8 cellular contexts compared by ENCODE assay signal in the genomic region with DNA sequence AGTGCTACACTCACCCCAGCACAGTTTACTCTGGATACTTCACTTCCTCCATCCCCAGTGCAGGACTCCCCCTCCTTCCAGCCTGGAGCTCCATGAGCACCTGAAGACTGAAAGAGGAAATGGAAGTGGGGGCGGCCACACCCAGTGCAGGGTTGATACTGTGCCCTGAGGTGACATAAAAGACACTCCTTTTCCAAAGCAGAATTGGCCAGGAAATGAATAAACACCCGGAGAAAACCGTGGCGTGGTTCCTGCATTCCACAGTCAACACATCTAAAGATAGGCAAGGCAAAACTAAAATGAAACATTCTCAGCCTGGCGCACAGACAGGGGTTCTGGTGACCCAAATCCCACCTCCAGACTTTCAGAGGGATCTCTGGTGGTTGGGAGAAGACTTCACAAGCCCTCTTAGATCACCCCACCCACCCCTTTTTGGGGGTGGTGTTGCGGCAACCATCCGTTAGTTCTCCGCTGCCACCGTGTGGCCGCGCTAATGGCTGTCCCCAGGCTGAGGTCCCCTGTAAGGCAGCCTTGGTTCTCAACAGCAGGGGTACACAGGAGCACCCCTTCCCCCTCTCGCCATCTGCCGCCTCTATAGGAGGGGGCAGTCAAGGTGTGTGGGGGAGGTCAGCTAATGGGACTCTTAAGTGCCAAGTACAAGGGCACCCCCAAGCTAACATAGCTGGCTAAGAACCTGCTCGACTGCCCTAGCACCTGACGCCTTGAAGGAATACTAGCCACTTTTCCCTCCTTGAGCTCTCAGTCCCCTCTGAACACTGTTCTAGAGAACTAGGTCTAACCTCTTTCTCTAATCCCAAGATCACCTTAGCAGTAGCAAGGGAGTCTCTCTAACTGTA. TPM values are rescaled to one million over a fixed set of nuclear protein-coding genes. Genes with fewer than 3 reads are reported as not detected.
DNase-seq lines count a peak whose midpoint lies in the region; ATAC-seq and TF ChIP-seq lines count a peak whose summit lies in the region.

No MANE protein-coding gene starts in this region.

- H3K9ac ChIP-seq in mesenchymal stem cell (ENCODE audit: low read length) = peak overlapping the region; percentile 62

- 34% methylated on average over 9 of the region's 15 CpGs for WGBS in mesenchymal stem cell

- no peak overlapping the region for H2AFZ ChIP-seq in mesenchymal stem cell (ENCODE audit: low read depth, low read length)

- no peak overlapping the region for H2BK5ac ChIP-seq in mesenchymal stem cell (ENCODE audit: low read depth, low read length, poor library complexity, severe bottlenecking)

- no peak overlapping the region for H3K14ac ChIP-seq in mesenchymal stem cell (ENCODE audit: low read length in 2 of 2)

- peak overlapping the region in 1 of 2 experiments; percentile 8 for H3K18ac ChIP-seq in mesenchymal stem cell (ENCODE audit: low read depth in 1 of 2, low read length in 2 of 2)

- peaks cover 23 to 28% of the 10 kb centered on the region in 2 experiments for H3K36me3 ChIP-seq in mesenchymal stem cell (ENCODE audit: control insufficient read depth in 1 of 2, insufficient read depth in 2 of 2, low read depth in 1 of 2, low read length in 2 of 2)

- peak overlapping the region; percentile 52 for H3K4me2 ChIP-seq in mesenchymal stem cell (ENCODE audit: low read length, poor library complexity, severe bottlenecking)

- H3K4me1 Mint-ChIP-seq in stimulated activated memory B cell treated with anti-CD40 and anti-IgM and Interleukin-4, amounts not matched to agents 10 μg/mL and 1 μg/mL and 100 μg/mL, for 72 hours = peaks cover 27% of the 10 kb centered on the region

- no peak overlapping the region for H2AK5ac ChIP-seq in mesenchymal stem cell (ENCODE audit: low read length, severe bottlenecking)

- no peaks in the 10 kb centered on the region for H3K9me3 Mint-ChIP-seq in stimulated activated memory B cell treated with anti-CD40 and anti-IgM and Interleukin-4, amounts not matched to agents 10 μg/mL and 1 μg/mL and 100 μg/mL, for 72 hours

- H2BK15ac ChIP-seq in mesenchymal stem cell (ENCODE audit: low read depth, poor library complexity, severe bottlenecking) = no peak overlapping the region

- H4K91ac ChIP-seq in mesenchymal stem cell (ENCODE audit: low read length) = no peak overlapping the region

- H3K79me1 ChIP-seq in mesenchymal stem cell (replicated peaks; ENCODE audit: low read length, poor library complexity, severe bottlenecking) = no peaks in the 10 kb centered on the region

- peaks cover 12% of the 10 kb centered on the region for H3K4me1 ChIP-seq in mesenchymal stem cell (ENCODE audit: control insufficient read depth, insufficient read depth, low read depth, low read length)

- no peak overlapping the region for H3K27ac ChIP-seq in mesenchymal stem cell (ENCODE audit: low read length, poor library complexity, severe bottlenecking)

- no peak overlapping the region for H3K23ac ChIP-seq in mesenchymal stem cell (ENCODE audit: low read length in 2 of 2)

- H3K27me3 Mint-ChIP-seq in stimulated activated memory B cell treated with anti-CD40 and anti-IgM and Interleukin-4, amounts not matched to agents 10 μg/mL and 1 μg/mL and 100 μg/mL, for 72 hours = no peaks in the 10 kb centered on the region

- peak; percentile 54 for ATAC-seq in stimulated activated memory B cell treated with anti-CD40 and anti-IgM and Interleukin-4, amounts not matched to agents 10 μg/mL and 1 μg/mL and 100 μg/mL, for 72 hours
- ATAC-seq in HG02763 (IDR thresholded peaks at IDR 0.05; ENCODE audit: unreplicated experiment) (no peak), HG02938 (IDR thresholded peaks at IDR 0.05; ENCODE audit: unreplicated experiment) (no peak)

- H3K4me3 ChIP-seq in mesenchymal stem cell (ENCODE audit: insufficient read depth in 1 of 2, low read depth in 1 of 2, low read length in 2 of 2) = peak overlapping the region in 1 of 2 experiments; percentile 65

- no peak overlapping the region for H2BK12ac ChIP-seq in mesenchymal stem cell (ENCODE audit: low read length in 2 of 2)

- H4K8ac ChIP-seq in mesenchymal stem cell (ENCODE audit: low read length) = peak overlapping the region; percentile 32

- peak overlapping the region; percentile 31 for H3K27ac Mint-ChIP-seq in stimulated activated memory B cell treated with anti-CD40 and anti-IgM and Interleukin-4, amounts not matched to agents 10 μg/mL and 1 μg/mL and 100 μg/mL, for 72 hours

- no peaks in the 10 kb centered on the region for H3K9me3 ChIP-seq in mesenchymal stem cell (ENCODE audit: control insufficient read depth, low read length)

- peak; percentile 59 for TF ChIP-seq CTCF in LNCAP (IDR thresholded peaks at IDR 0.05)

- H2BK120ac ChIP-seq in mesenchymal stem cell (ENCODE audit: low read depth, low read length) = no peak overlapping the region

- H3K4ac ChIP-seq in mesenchymal stem cell (ENCODE audit: low read depth in 1 of 2, low read length in 2 of 2) = peak overlapping the region in 1 of 2 experiments; percentile 24

- peak overlapping the region; percentile 8 for H3K4me3 Mint-ChIP-seq in stimulated activated memory B cell treated with anti-CD40 and anti-IgM and Interleukin-4, amounts not matched to agents 10 μg/mL and 1 μg/mL and 100 μg/mL, for 72 hours

- H3K36me3 Mint-ChIP-seq in stimulated activated memory B cell treated with anti-CD40 and anti-IgM and Interleukin-4, amounts not matched to agents 10 μg/mL and 1 μg/mL and 100 μg/mL, for 72 hours = peaks cover 17% of the 10 kb centered on the region

- peak; percentile 58 for DNase-seq in EH (ENCODE audit: low read depth)
- DNase-seq in activated CD4-positive, alpha-beta T cell treated with anti-CD3 and anti-CD28 coated beads, Interleukin-2, amount 50 U/mL, for 1 hour = peak; percentile 50
- peak; percentile 17 to 55 for DNase-seq in dermis microvascular lymphatic vessel endothelial cell (ENCODE audit: low read depth in 2 of 2)
- peak; percentile 61 for DNase-seq in mesenchymal stem cell

- no peaks in the 10 kb centered on the region for H3K27me3 ChIP-seq in mesenchymal stem cell (ENCODE audit: control insufficient read depth in 1 of 2, insufficient read depth in 1 of 2, low read length in 2 of 2)

RNA-seq across cellular contexts. Expression of gene MST1R, which starts 2.6 kb away (rescaled TPM):
- total RNA-seq in dermis microvascular lymphatic vessel endothelial cell = 0.13 TPM in 2 replicates
- 0.36 TPM for polyA plus RNA-seq in mesenchymal stem cell (2013, experiment 1 of 2)
- 0.12 TPM for polyA plus RNA-seq in mesenchymal stem cell (2013, experiment 2 of 2)

RNA-seq across cellular contexts. Expression of gene MON1A, which starts 23.4 kb away (rescaled TPM):
- total RNA-seq in dermis microvascular lymphatic vessel endothelial cell = 6.5 and 10.0 TPM in 2 replicates
- 8.5 TPM for polyA plus RNA-seq in mesenchymal stem cell (2013, experiment 1 of 2)
- polyA plus RNA-seq in mesenchymal stem cell (2013, experiment 2 of 2) = 9.1 TPM

RNA-seq across cellular contexts. Expression of gene RBM6, which starts 33.7 kb away (rescaled TPM):
- total RNA-seq in dermis microvascular lymphatic vessel endothelial cell = 21.4 and 32.1 TPM in 2 replicates
- polyA plus RNA-seq in mesenchymal stem cell (2013, experiment 1 of 2) = 38.8 TPM
- polyA plus RNA-seq in mesenchymal stem cell (2013, experiment 2 of 2) = 40.7 TPM

RNA-seq across cellular contexts. Expression of gene CAMKV, which starts 36.5 kb away (rescaled TPM):
- total RNA-seq in dermis microvascular lymphatic vessel endothelial cell = not detected in 2 replicates
- 0.01 TPM for polyA plus RNA-seq in mesenchymal stem cell (2013, experiment 1 of 2)
- polyA plus RNA-seq in mesenchymal stem cell (2013, experiment 2 of 2) = not detected

RNA-seq across cellular contexts. Expression of gene TRAIP, which starts 49.9 kb away (rescaled TPM):
- 1.8 and 3.2 TPM in 2 replicates for total RNA-seq in dermis microvascular lymphatic vessel endothelial cell
- 2.3 TPM for polyA plus RNA-seq in mesenchymal stem cell (2013, experiment 1 of 2)
- polyA plus RNA-seq in mesenchymal stem cell (2013, experiment 2 of 2) = 1.8 TPM
